In genomic region chr14:72699852-72700257, GRCh38 we compare ENCODE assay signal across 10 cellular contexts.
A peak's percentile ranks its signal among the peaks of the same experiment; 100 is the strongest.
DNase-seq lines count a peak whose midpoint lies in the region; ATAC-seq and TF ChIP-seq lines count a peak whose summit lies in the region.
"Had no signal": no experiment of that assay in that cellular context is flagged by ENCODE, and none has a peak within 500 bp of the region (broad histone marks: within the 10 kb centered on the region; RNA-seq: fewer than 3 reads in every experiment).

No MANE protein-coding gene starts in this region.

- no peaks in the 10 kb centered on the region for H3K9me2 ChIP-seq in PC-3 (replicated peaks; ENCODE audit: low read length)

- H3K27ac ChIP-seq in PC-3 (ENCODE audit: low read length): no peak overlapping the region

- no peak for TF ChIP-seq CTCF in PC-3 (conservative IDR thresholded peaks at IDR 0.05; ENCODE audit: low read depth, low read length)
- no peak for TF ChIP-seq CTCF in omental fat pad (IDR thresholded peaks at IDR 0.05)

- no peaks in the 10 kb centered on the region for H3F3A ChIP-seq in PC-3 (ENCODE audit: low read length, unreplicated experiment)

- no TSS peak for BruUV-seq in PC-3 (replicated peaks; lab: Mats Ljungman, UMichigan)

- H3K9me3 ChIP-seq in PC-3 (ENCODE audit: low read length): no peaks in the 10 kb centered on the region

- POLR2A ChIA-PET in PC-3 (lab: Charles Lee; ENCODE audit: unreplicated experiment): no interaction called here

- no peaks in the 10 kb centered on the region for H3K36me3 ChIP-seq in PC-3 (ENCODE audit: low read depth, low read length)

- no peaks in the 10 kb centered on the region for H3K4me1 ChIP-seq in PC-3 (ENCODE audit: insufficient read depth, low read length)

- CTCF ChIA-PET in PC-3 (lab: Charles Lee): interaction anchor here (0.6 kb wide), 1 partner anchor 99 kb away, joined by 3 read pairs; no protein-coding TSS in a partner anchor

- H3K79me2 ChIP-seq in PC-3 (ENCODE audit: low read length): no peaks in the 10 kb centered on the region

- peak; percentile 92 for DNase-seq in GM03348 (ENCODE audit: low spot score)
- no peak for DNase-seq in PC-3
- DNase-seq in omental fat pad (ENCODE audit: low spot score): no peak
- no peak for DNase-seq in DMS 273 treated with DMSO at 0.1 percent for 48 hours (lab: John Stamatoyannopoulos, UW)
- DNase-seq: activated CD8-positive, alpha-beta memory T cell treated with anti-CD3 and anti-CD28 coated beads, Interleukin-2, amount 50 U/mL, for 4 hours; erythroblast had no signal

- ATAC-seq in PC-3: peak; percentile 28; the same call in 1 of the 2 replicates
- ATAC-seq in esophagus mucosa: peak; percentile 56
- peak; percentile 66 for ATAC-seq in omental fat pad (ENCODE audit: low FRiP score)
- no peak for ATAC-seq in GM18867 (IDR thresholded peaks at IDR 0.05; ENCODE audit: unreplicated experiment)
- ATAC-seq in HG03354 (IDR thresholded peaks at IDR 0.05; ENCODE audit: poor library complexity, severe bottlenecking, unreplicated experiment): no peak
- no peak for ATAC-seq in GM18517 (IDR thresholded peaks at IDR 0.05; ENCODE audit: unreplicated experiment)

- no peak overlapping the region for H3K4me3 ChIP-seq in PC-3 (ENCODE audit: low read length)

- intact Hi-C loops in PC-3 (cut with micrococcal nuclease): no loop called here

- no peaks in the 10 kb centered on the region for H3K27me3 ChIP-seq in PC-3 (ENCODE audit: low read length)

- H4K20me1 ChIP-seq in PC-3 (ENCODE audit: low read length): no peaks in the 10 kb centered on the region

- H3K9ac ChIP-seq in PC-3 (ENCODE audit: low read length): no peak overlapping the region

- no peak overlapping the region for H2AFZ ChIP-seq in PC-3 (ENCODE audit: low read length)

- no peak overlapping the region for H3K4me2 ChIP-seq in PC-3 (ENCODE audit: low read length)

Comparison
In these comparisons a context has a peak if more than half of its experiments do, and no peak if none do; other contexts are left out.
1. ATAC-seq: peak in PC-3 (single experiment), esophagus mucosa (single experiment) and omental fat pad (single experiment); none in GM18867 (single experiment), HG03354 (single experiment) and GM18517 (single experiment).